In genomic region chr2:8857709-8858108, GRCh38 we compare ENCODE assay signal across 23 cellular contexts. TPM values are rescaled to one million over a fixed set of nuclear protein-coding genes. Genes with fewer than 3 reads are reported as not detected.
A peak's percentile ranks its signal among the peaks of the same experiment; 100 is the strongest.
DNase-seq lines count a peak whose midpoint lies in the region; ATAC-seq, FAIRE-seq and TF ChIP-seq lines count a peak whose summit lies in the region.
"Had no signal": no experiment of that assay in that cellular context is flagged by ENCODE, and none has a peak within 500 bp of the region (broad histone marks: within the 10 kb centered on the region; RNA-seq: fewer than 3 reads in every experiment).

No MANE protein-coding gene starts in this region.

- H3K9me1 ChIP-seq in keratinocyte (ENCODE audit: control insufficient read depth, extremely low read depth, insufficient read depth, low read length): no peaks in the 10 kb centered on the region

- H3K9me3 Mint-ChIP-seq in type B pancreatic cell: no peaks in the 10 kb centered on the region
- H3K9me3 Mint-ChIP-seq: activated CD4-positive, alpha-beta memory T cell treated with anti-CD3 and anti-CD28 coated beads, Interleukin-2, amount 10 ng/mL, durations not matched to agents 7 days and 5 days; stimulated activated naive CD8-positive, alpha-beta T cell treated with anti-CD3 and anti-CD28 coated beads, Interleukin-15, Interleukin-2, amounts not matched to agents 100 ng/mL and 50 ng/mL, for 24 hours had no signal

- H3K27ac ChIP-seq in left ventricle myocardium inferior (replicated peaks) (no peak overlapping the region), keratinocyte (ENCODE audit: control insufficient read depth, insufficient read depth, low read length) (peak overlapping the region; percentile 17)
- H3K27ac ChIP-seq: A549, tibial artery had no signal

- H3K79me2 ChIP-seq in keratinocyte (ENCODE audit: control insufficient read depth, insufficient read depth, low read length): no peaks in the 10 kb centered on the region

- H3K9me3 ChIP-seq in left ventricle myocardium inferior (replicated peaks) (no peaks in the 10 kb centered on the region), keratinocyte (ENCODE audit: control insufficient read depth, low read depth, low read length) (no peaks in the 10 kb centered on the region)
- H3K9me3 ChIP-seq: A549, Caco-2, tibial artery had no signal

- TF ChIP-seq CTCF in left ventricle myocardium inferior (IDR thresholded peaks at IDR 0.05; ENCODE audit: borderline replicate concordance) (no peak), keratinocyte (optimal IDR thresholded peaks at IDR 0.05 in 1 of 3, IDR thresholded peaks at IDR 0.05 in 1 of 3, conservative IDR thresholded peaks at IDR 0.05 in 1 of 3; ENCODE audit: extremely low read depth in 1 of 3, insufficient read depth in 2 of 3, low read length in 3 of 3) (no peak), type B pancreatic cell (conservative IDR thresholded peaks at IDR 0.05) (no peak)

- H3K4me1 ChIP-seq in left ventricle myocardium inferior (no peaks in the 10 kb centered on the region), keratinocyte (ENCODE audit: control insufficient read depth, extremely low read depth, insufficient read depth, low read length) (peaks cover 17% of the 10 kb centered on the region)
- H3K4me1 ChIP-seq: A549, Caco-2, tibial artery had no signal

- ATAC-seq in Right ventricle myocardium superior (ENCODE audit: poor library complexity) (peak; percentile 80), HG03108 (IDR thresholded peaks at IDR 0.05; ENCODE audit: unreplicated experiment) (no peak), GM19467 (IDR thresholded peaks at IDR 0.05; ENCODE audit: unreplicated experiment) (no peak)
- ATAC-seq: A549 had no signal

- dilution Hi-C loops in keratinocyte (cut with MboI; ENCODE audit: extremely low pct_ligation_motif_present, low sequenced_read_pairs): no loop called here

- no peaks in the 10 kb centered on the region for H3K27me3 Mint-ChIP-seq in type B pancreatic cell

- DNase-seq in Right ventricle myocardium superior: no peak
- DNase-seq in left ventricle myocardium inferior: no peak
- peak; percentile 46 for DNase-seq in amniotic stem cell (lab: John Stamatoyannopoulos, UW)
- no peak for DNase-seq in keratinocyte (ENCODE audit: low read depth, low spot score)
- DNase-seq in type B pancreatic cell (ENCODE audit: extremely low spot score, unreplicated experiment): no peak
- DNase-seq in NCI-H345 (lab: John Stamatoyannopoulos, UW): no peak
- DNase-seq: activated CD4-positive, alpha-beta memory T cell treated with anti-CD3 and anti-CD28 coated beads, Interleukin-2, amount 10 ng/mL, durations not matched to agents 7 days and 5 days; activated CD4-positive, CD25-positive, alpha-beta regulatory T cell; activated T-cell treated with anti-CD3 and anti-CD28 coated beads, Interleukin-2, amount 50 U/mL, for 1 hour; Caco-2; DMS79 treated with DMSO at 0.1 percent for 48 hours; head of caudate nucleus; NCI-H1436; NCI-H2171 treated with DMSO at 0.1 percent for 48 hours; NCI-H748 treated with DMSO at 0.1 percent for 48 hours; stimulated activated CD4-positive, alpha-beta T cell treated with anti-CD3 and anti-CD28 coated beads, Interleukin-12 subunit alpha, Interleukin-12 subunit beta, amount 100 ng/mL, for 4 hours; tibial artery had no signal

- no peak overlapping the region for H2AFZ ChIP-seq in keratinocyte (ENCODE audit: control insufficient read depth, low read length)

- H3K27ac Mint-ChIP-seq in type B pancreatic cell: no peak overlapping the region
- H3K27ac Mint-ChIP-seq: activated CD4-positive, alpha-beta memory T cell treated with anti-CD3 and anti-CD28 coated beads, Interleukin-2, amount 10 ng/mL, durations not matched to agents 7 days and 5 days; stimulated activated naive CD8-positive, alpha-beta T cell treated with anti-CD3 and anti-CD28 coated beads, Interleukin-15, Interleukin-2, amounts not matched to agents 100 ng/mL and 50 ng/mL, for 24 hours had no signal

- H3K4me2 ChIP-seq in keratinocyte (ENCODE audit: control insufficient read depth, extremely low read depth, insufficient read depth, low read depth, low read length): peak overlapping the region; percentile 51
- H3K4me2 ChIP-seq: A549 had no signal

- H3K4me1 Mint-ChIP-seq in type B pancreatic cell (ENCODE audit: unreplicated experiment): peaks cover 11% of the 10 kb centered on the region

- H4K20me1 ChIP-seq in keratinocyte (ENCODE audit: control insufficient read depth, extremely low read depth, insufficient read depth, low read length): no peaks in the 10 kb centered on the region

- FAIRE-seq in keratinocyte (lab: Jason Lieb, UNC): no peak
- FAIRE-seq: A549, H1 had no signal

- H3K36me3 ChIP-seq in left ventricle myocardium inferior (no peaks in the 10 kb centered on the region), keratinocyte (ENCODE audit: control insufficient read depth in 2 of 2, extremely low read depth in 1 of 2, insufficient read depth in 2 of 2, low read length in 2 of 2) (peaks cover 0 to 2% of the 10 kb centered on the region in 2 experiments)

- intact Hi-C loops in Right ventricle myocardium superior (cut with DNase I): no loop called here
- intact Hi-C loops in left ventricle myocardium inferior (cut with micrococcal nuclease): no loop called here

- peak overlapping the region; percentile 8 for H3K4me3 Mint-ChIP-seq in type B pancreatic cell
- H3K4me3 Mint-ChIP-seq: activated CD4-positive, alpha-beta memory T cell treated with anti-CD3 and anti-CD28 coated beads, Interleukin-2, amount 10 ng/mL, durations not matched to agents 7 days and 5 days; stimulated activated naive CD8-positive, alpha-beta T cell treated with anti-CD3 and anti-CD28 coated beads, Interleukin-15, Interleukin-2, amounts not matched to agents 100 ng/mL and 50 ng/mL, for 24 hours had no signal

- no peaks in the 10 kb centered on the region for H3K27me3 ChIP-seq in left ventricle myocardium inferior (ENCODE audit: low read depth)
- no peaks in the 10 kb centered on the region for H3K27me3 ChIP-seq in keratinocyte (ENCODE audit: control insufficient read depth, extremely low read depth, insufficient read depth, low read length)
- H3K27me3 ChIP-seq: tibial artery had no signal

- H3K4me3 ChIP-seq in left ventricle myocardium inferior (no peak overlapping the region), keratinocyte (ENCODE audit: control insufficient read depth in 2 of 3, extremely low read depth in 1 of 3, insufficient read depth in 2 of 3, low read depth in 1 of 3, low read length in 3 of 3) (peak overlapping the region in 1 of 3 experiments; percentile 5)
- H3K4me3 ChIP-seq: A549, lung, tibial artery had no signal

- peaks cover 15% of the 10 kb centered on the region for H3K36me3 Mint-ChIP-seq in type B pancreatic cell

- H3K9ac ChIP-seq in keratinocyte (ENCODE audit: control insufficient read depth, extremely low read depth, insufficient read depth, low read length): no peak overlapping the region

RNA-seq across cellular contexts. Expression of gene KIDINS220, which starts 20.3 kb away (rescaled TPM):
- total RNA-seq in Right ventricle myocardium superior (48.4 TPM), left ventricle myocardium inferior (60.0 TPM), type B pancreatic cell (ENCODE audit: low replicate concordance) (63.2 and 73.1 TPM in 2 replicates)
- polyA plus RNA-seq in keratinocyte: 23.9 to 28.8 TPM (median 26.6 TPM) in 3 replicates
- 14.2 TPM for polyA plus RNA-seq in keratinocyte (2011; ENCODE audit: low read depth)
- 4.5 and 8.1 TPM in 2 replicates for polyA plus RNA-seq in keratinocyte (2011; cell fraction: cytosol; rRNA removed)
- 45.4 and 59.3 TPM in 2 replicates for polyA plus RNA-seq in keratinocyte (2011; cell fraction: nucleus; rRNA removed)
- polyA plus RNA-seq in keratinocyte (2012; ENCODE audit: low replicate concordance): 11.7 and 19.6 TPM in 2 replicates
- 54.8 to 100 TPM (median 71.8 TPM) in 3 replicates for polyA minus RNA-seq in keratinocyte
- polyA minus RNA-seq in keratinocyte (2011; cell fraction: cytosol; rRNA and poly(A)+ RNA removed): 12.9 TPM
- 127 and 155 TPM in 2 replicates for polyA minus RNA-seq in keratinocyte (2011; cell fraction: nucleus; rRNA and poly(A)+ RNA removed)
